25 cellular contexts compared by ENCODE assay signal in genomic region chr13:93368296-93368695, GRCh38.
"Had no signal": no experiment of that assay in that cellular context is flagged by ENCODE, and none has a peak within 500 bp of the region (broad histone marks: within the 10 kb centered on the region; RNA-seq: fewer than 3 reads in every experiment).

No MANE protein-coding gene starts in this region.

- H3K36me3 ChIP-seq: left lung, left ventricle myocardium inferior, lower lobe of right lung had no signal

- H3K4me1 Mint-ChIP-seq: memory B cell; naive B cell; naive thymus-derived CD4-positive, alpha-beta T cell had no signal

- ATAC-seq: left cardiac atrium; left colon; left lobe of liver; left lung; left ventricle myocardium superior; lower lobe of right lung; mucosa of descending colon; naive thymus-derived CD4-positive, alpha-beta T cell had no signal

- H3K4me1 ChIP-seq: left lung, left ventricle myocardium inferior, lower lobe of right lung had no signal

- H3K27ac ChIP-seq: hepatocyte, left lung, left ventricle myocardium inferior, lower lobe of right lung had no signal

- H3K27me3 Mint-ChIP-seq: memory B cell, naive B cell had no signal

- DNase-seq: hippocampal formation; hypothalamus; islet precursor cell; kidney; kidney glomerular epithelial cell; left cardiac atrium; left colon; left lung; left ventricle myocardium inferior; left ventricle myocardium superior; lower lobe of right lung; mammary epithelial cell; mesenchymal stem cell; mesendoderm; midbrain; mucosa of descending colon; naive B cell; naive thymus-derived CD4-positive, alpha-beta T cell had no signal

- H2AFZ ChIP-seq: hepatocyte had no signal

- FAIRE-seq: islet of Langerhans, keratinocyte, kidney had no signal

- H3K4me2 ChIP-seq: hepatocyte had no signal

- H3K4me3 Mint-ChIP-seq: memory B cell; mesothelial cell of epicardium; naive thymus-derived CD4-positive, alpha-beta T cell had no signal

- H3K9me3 ChIP-seq: left lung, lower lobe of right lung, mucosa of descending colon had no signal

- H3K27me3 ChIP-seq: hepatocyte, left lung had no signal

- H3K36me3 Mint-ChIP-seq: memory B cell; naive B cell; naive thymus-derived CD4-positive, alpha-beta T cell had no signal

- H3K27ac Mint-ChIP-seq: memory B cell; mesothelial cell of epicardium; naive B cell; naive thymus-derived CD4-positive, alpha-beta T cell had no signal

- H3K4me3 ChIP-seq: hepatocyte, left lung, left ventricle myocardium inferior, lower lobe of right lung, lung, mucosa of descending colon had no signal
